In the genomic region with DNA sequence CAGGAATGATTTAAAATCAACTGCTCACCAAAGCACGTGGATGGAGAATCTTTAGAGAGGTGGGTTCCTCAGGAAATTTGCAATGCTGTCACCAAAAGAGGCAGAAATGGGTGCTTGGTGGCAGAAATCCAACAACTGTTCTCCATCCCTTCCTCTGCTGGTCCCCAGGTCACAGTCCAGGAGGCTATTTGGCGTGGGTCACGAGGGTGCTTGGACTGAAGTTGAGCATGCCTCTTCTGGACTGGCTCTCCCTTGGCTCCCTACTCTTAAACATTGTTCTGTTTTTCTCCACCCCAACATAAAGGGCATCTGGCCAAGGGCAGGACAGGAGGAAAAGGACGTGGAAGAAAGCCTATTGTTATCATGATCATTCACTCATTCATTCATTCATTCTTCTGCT, we compare ENCODE assay signal across 34 cellular contexts. TPM values are rescaled to one million over a fixed set of nuclear protein-coding genes. Genes with fewer than 3 reads are reported as not detected.
"Had no signal": no experiment of that assay in that cellular context is flagged by ENCODE, and none has a peak within 500 bp of the region (broad histone marks: within the 10 kb centered on the region; RNA-seq: fewer than 3 reads in every experiment).

No MANE protein-coding gene starts in this region.

- DNase-seq: activated CD4-positive, alpha-beta memory T cell treated with anti-CD3 and anti-CD28 coated beads for 36 hours; activated CD4-positive, alpha-beta T cell treated with anti-CD3 and anti-CD28 coated beads for 36 hours; activated CD4-positive, alpha-beta T cell treated with anti-CD3 and anti-CD28 coated beads, Interleukin-2, amount 10 ng/mL, durations not matched to agents 24 days and 14 days; activated CD4-positive, CD25-positive, alpha-beta regulatory T cell; activated CD4-positive, CD25-positive, alpha-beta regulatory T cell treated with anti-CD3 and anti-CD28 coated beads, Interleukin-2, amount 50 U/mL, for 72 hours; activated CD8-positive, alpha-beta memory T cell treated with anti-CD3 and anti-CD28 coated beads, Interleukin-2, amount 10 ng/mL, durations not matched to agents 7 days and 5 days; activated CD8-positive, alpha-beta memory T cell treated with anti-CD3 and anti-CD28 coated beads, Interleukin-2, amount 50 U/mL, for 4 hours; activated CD8-positive, alpha-beta T cell treated with anti-CD3 and anti-CD28 coated beads, Interleukin-2, amount 10 ng/mL, durations not matched to agents 7 days and 5 days; activated effector memory CD4-positive, alpha-beta T cell treated with anti-CD3 and anti-CD28 coated beads, Interleukin-2, amount 50 U/mL, for 16 hours; activated naive CD4-positive, alpha-beta T cell treated with anti-CD3 and anti-CD28 coated beads for 36 hours; activated naive CD8-positive, alpha-beta T cell treated with anti-CD3 and anti-CD28 coated beads for 36 hours; activated naive CD8-positive, alpha-beta T cell treated with anti-CD3 and anti-CD28 coated beads, Interleukin-2, amount 50 U/mL, for 24 hours; activated T-cell treated with anti-CD3 and anti-CD28 coated beads, Interleukin-2, amount 50 U/mL, for 1 hour; activated T-cell treated with anti-CD3 and anti-CD28 coated beads, Interleukin-2, amount 50 U/mL, for 48 hours; adrenal gland; amygdala; aorta; body of pancreas; central memory CD4-positive, alpha-beta T cell; cerebellar nuclear complex; colonic mucosa; dorsolateral prefrontal cortex; effector memory CD4-positive, alpha-beta T cell; endodermal cell; foreskin fibroblast; head of caudate nucleus; T-helper 17 cell; T1000 had no signal

- H3K9me3 ChIP-seq: adrenal gland, body of pancreas, colonic mucosa had no signal

- H3K4me1 ChIP-seq: adrenal gland, colonic mucosa had no signal

- H3K36me3 Mint-ChIP-seq: activated CD4-positive, alpha-beta memory T cell treated with anti-CD3 and anti-CD28 coated beads for 36 hours; activated CD8-positive, alpha-beta memory T cell treated with anti-CD3 and anti-CD28 coated beads, Interleukin-2, amount 10 ng/mL, durations not matched to agents 7 days and 5 days; activated naive CD4-positive, alpha-beta T cell treated with anti-CD3 and anti-CD28 coated beads, Interleukin-2, amount 50 U/mL, for 24 hours; activated naive CD8-positive, alpha-beta T cell treated with anti-CD3 and anti-CD28 coated beads for 36 hours had no signal

- H3K27me3 Mint-ChIP-seq: activated CD4-positive, alpha-beta memory T cell treated with anti-CD3 and anti-CD28 coated beads for 36 hours; activated CD4-positive, alpha-beta T cell treated with anti-CD3 and anti-CD28 coated beads, Interleukin-2, amount 10 ng/mL, durations not matched to agents 24 days and 14 days; dendritic cell treated with granulocyte-macrophage colony-stimulating factor and Interleukin-4, amounts not matched to agents 40 ng/mL and 50 ng/mL, for 4 days had no signal

- H3K27ac Mint-ChIP-seq: activated CD4-positive, alpha-beta memory T cell treated with anti-CD3 and anti-CD28 coated beads for 36 hours; activated CD4-positive, alpha-beta T cell treated with anti-CD3 and anti-CD28 coated beads for 36 hours; activated CD4-positive, alpha-beta T cell treated with anti-CD3 and anti-CD28 coated beads, Interleukin-2, amount 10 ng/mL, durations not matched to agents 24 days and 14 days; activated CD8-positive, alpha-beta memory T cell treated with anti-CD3 and anti-CD28 coated beads, Interleukin-2, amount 10 ng/mL, durations not matched to agents 7 days and 5 days; activated CD8-positive, alpha-beta T cell treated with anti-CD3 and anti-CD28 coated beads, Interleukin-2, amount 10 ng/mL, durations not matched to agents 7 days and 5 days; activated naive CD4-positive, alpha-beta T cell treated with anti-CD3 and anti-CD28 coated beads for 36 hours; activated naive CD4-positive, alpha-beta T cell treated with anti-CD3 and anti-CD28 coated beads, Interleukin-2, amount 50 U/mL, for 24 hours; activated naive CD8-positive, alpha-beta T cell treated with anti-CD3 and anti-CD28 coated beads for 36 hours; activated naive CD8-positive, alpha-beta T cell treated with anti-CD3 and anti-CD28 coated beads, Interleukin-2, amount 50 U/mL, for 24 hours; activated T-helper 1 cell treated with anti-CD3 and anti-CD28 coated beads, Interleukin-12 subunit alpha, Interleukin-12 subunit beta, Interleukin-2, Interleukin-4 antibody, amounts not matched to agents 30 ng/mL and 10 ng/mL and 1 ng/mL, durations not matched to agents 14 hours and 24 hours and 36 hours; activated T-helper 2 cell treated with anti-CD3 and anti-CD28 coated beads, Interferon-gamma antibody, Interleukin-2, Interleukin-4, amounts not matched to agents 10 μg/mL and 5 μg/mL and 100 μg/mL, durations not matched to agents 14 hours and 24 hours and 36 hours; dendritic cell treated with granulocyte-macrophage colony-stimulating factor and Interleukin-4, amounts not matched to agents 40 ng/mL and 50 ng/mL, for 4 days; endodermal cell; T-helper 2 cell treated with Interferon-gamma antibody and Interleukin-4, amounts not matched to agents 5 μg/mL and 100 μg/mL, for 36 hours had no signal

- H3K4me1 Mint-ChIP-seq: activated CD4-positive, alpha-beta T cell treated with anti-CD3 and anti-CD28 coated beads for 36 hours; activated CD4-positive, alpha-beta T cell treated with anti-CD3 and anti-CD28 coated beads, Interleukin-2, amount 10 ng/mL, durations not matched to agents 24 days and 14 days; activated CD8-positive, alpha-beta memory T cell treated with anti-CD3 and anti-CD28 coated beads, Interleukin-2, amount 10 ng/mL, durations not matched to agents 7 days and 5 days; activated naive CD4-positive, alpha-beta T cell treated with anti-CD3 and anti-CD28 coated beads, Interleukin-2, amount 50 U/mL, for 24 hours; activated naive CD8-positive, alpha-beta T cell treated with anti-CD3 and anti-CD28 coated beads for 36 hours; activated naive CD8-positive, alpha-beta T cell treated with anti-CD3 and anti-CD28 coated beads, Interleukin-2, amount 50 U/mL, for 24 hours had no signal

- ATAC-seq: activated CD4-positive, alpha-beta T cell treated with anti-CD3 and anti-CD28 coated beads for 36 hours; activated CD8-positive, alpha-beta memory T cell treated with anti-CD3 and anti-CD28 coated beads, Interleukin-2, amount 10 ng/mL, durations not matched to agents 7 days and 5 days; activated CD8-positive, alpha-beta T cell treated with anti-CD3 and anti-CD28 coated beads, Interleukin-2, amount 10 ng/mL, durations not matched to agents 7 days and 5 days; activated naive CD8-positive, alpha-beta T cell treated with anti-CD3 and anti-CD28 coated beads, Interleukin-2, amount 50 U/mL, for 24 hours; body of pancreas; esophagus mucosa; T-helper 17 cell had no signal

- H3K4me3 ChIP-seq: adrenal gland, body of pancreas, colonic mucosa, dorsolateral prefrontal cortex had no signal

- H3K4me3 Mint-ChIP-seq: activated CD4-positive, alpha-beta memory T cell treated with anti-CD3 and anti-CD28 coated beads for 36 hours; activated CD4-positive, alpha-beta T cell treated with anti-CD3 and anti-CD28 coated beads for 36 hours; activated CD4-positive, alpha-beta T cell treated with anti-CD3 and anti-CD28 coated beads, Interleukin-2, amount 10 ng/mL, durations not matched to agents 24 days and 14 days; activated CD8-positive, alpha-beta memory T cell treated with anti-CD3 and anti-CD28 coated beads, Interleukin-2, amount 10 ng/mL, durations not matched to agents 7 days and 5 days; activated CD8-positive, alpha-beta T cell treated with anti-CD3 and anti-CD28 coated beads, Interleukin-2, amount 10 ng/mL, durations not matched to agents 7 days and 5 days; activated naive CD4-positive, alpha-beta T cell treated with anti-CD3 and anti-CD28 coated beads for 36 hours; activated naive CD4-positive, alpha-beta T cell treated with anti-CD3 and anti-CD28 coated beads, Interleukin-2, amount 50 U/mL, for 24 hours; activated naive CD8-positive, alpha-beta T cell treated with anti-CD3 and anti-CD28 coated beads for 36 hours; activated naive CD8-positive, alpha-beta T cell treated with anti-CD3 and anti-CD28 coated beads, Interleukin-2, amount 50 U/mL, for 24 hours; activated T-helper 1 cell treated with anti-CD3 and anti-CD28 coated beads, Interleukin-12 subunit alpha, Interleukin-12 subunit beta, Interleukin-2, Interleukin-4 antibody, amounts not matched to agents 30 ng/mL and 10 ng/mL and 1 ng/mL, durations not matched to agents 14 hours and 24 hours and 36 hours; dendritic cell treated with granulocyte-macrophage colony-stimulating factor and Interleukin-4, amounts not matched to agents 40 ng/mL and 50 ng/mL, for 4 days; endodermal cell; T-helper 17 cell; T-helper 2 cell treated with Interferon-gamma antibody and Interleukin-4, amounts not matched to agents 5 μg/mL and 100 μg/mL, for 36 hours had no signal

- H3K27me3 ChIP-seq: adrenal gland, body of pancreas, colonic mucosa, dorsolateral prefrontal cortex had no signal

- H3K9me3 Mint-ChIP-seq: activated CD4-positive, alpha-beta memory T cell treated with anti-CD3 and anti-CD28 coated beads for 36 hours; activated CD4-positive, alpha-beta T cell treated with anti-CD3 and anti-CD28 coated beads, Interleukin-2, amount 10 ng/mL, durations not matched to agents 24 days and 14 days; activated naive CD4-positive, alpha-beta T cell treated with anti-CD3 and anti-CD28 coated beads for 36 hours; activated naive CD4-positive, alpha-beta T cell treated with anti-CD3 and anti-CD28 coated beads, Interleukin-2, amount 50 U/mL, for 24 hours; activated naive CD8-positive, alpha-beta T cell treated with anti-CD3 and anti-CD28 coated beads for 36 hours; activated naive CD8-positive, alpha-beta T cell treated with anti-CD3 and anti-CD28 coated beads, Interleukin-2, amount 50 U/mL, for 24 hours; activated T-helper 1 cell treated with anti-CD3 and anti-CD28 coated beads, Interleukin-12 subunit alpha, Interleukin-12 subunit beta, Interleukin-2, Interleukin-4 antibody, amounts not matched to agents 30 ng/mL and 10 ng/mL and 1 ng/mL, durations not matched to agents 14 hours and 24 hours and 36 hours; activated T-helper 2 cell treated with anti-CD3 and anti-CD28 coated beads, Interferon-gamma antibody, Interleukin-2, Interleukin-4, amounts not matched to agents 10 μg/mL and 5 μg/mL and 100 μg/mL, durations not matched to agents 14 hours and 24 hours and 36 hours; dendritic cell treated with granulocyte-macrophage colony-stimulating factor and Interleukin-4, amounts not matched to agents 40 ng/mL and 50 ng/mL, for 4 days; endodermal cell; T-helper 2 cell treated with Interferon-gamma antibody and Interleukin-4, amounts not matched to agents 5 μg/mL and 100 μg/mL, for 36 hours had no signal

- H3K36me3 ChIP-seq: adrenal gland, colonic mucosa had no signal

- H3K27ac ChIP-seq: adrenal gland, colonic mucosa, dorsolateral prefrontal cortex had no signal

RNA-seq across cellular contexts. Expression of a gene that starts 58.9 kb away (rescaled TPM):
- total RNA-seq: activated CD8-positive, alpha-beta T cell treated with anti-CD3 and anti-CD28 coated beads, Interleukin-2, amount 10 ng/mL, durations not matched to agents 7 days and 5 days had no signal
